Comparison of ENCODE assay signal across 28 cellular contexts in the genomic region with DNA sequence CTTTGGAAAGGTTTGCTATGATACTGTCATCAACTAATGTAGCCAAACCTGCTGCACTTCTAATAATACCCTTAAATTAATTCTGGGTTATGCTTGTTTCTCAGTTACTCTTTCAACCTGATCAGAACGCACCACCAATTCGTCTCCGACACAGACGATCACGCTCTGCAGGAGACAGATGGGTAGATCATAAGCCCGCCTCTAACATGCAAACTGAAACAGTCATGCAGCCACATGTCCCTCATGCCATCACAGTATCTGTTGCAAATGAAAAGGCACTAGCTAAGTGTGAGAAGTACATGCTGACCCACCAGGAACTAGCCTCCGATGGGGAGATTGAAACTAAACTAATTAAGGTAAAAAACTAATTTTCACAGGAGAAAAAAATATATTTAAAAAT. TPM values are rescaled to one million over a fixed set of nuclear protein-coding genes. Genes with fewer than 3 reads are reported as not detected.
"Had no signal": no experiment of that assay in that cellular context is flagged by ENCODE, and none has a peak within 500 bp of the region (broad histone marks: within the 10 kb centered on the region; RNA-seq: fewer than 3 reads in every experiment).

No MANE protein-coding gene starts in this region.

- FAIRE-seq: urothelium cell line had no signal

- H3K27ac Mint-ChIP-seq: activated CD8-positive, alpha-beta memory T cell treated with anti-CD3 and anti-CD28 coated beads, Interleukin-2, amount 10 ng/mL, durations not matched to agents 7 days and 5 days; activated CD8-positive, alpha-beta T cell treated with anti-CD3 and anti-CD28 coated beads, Interleukin-2, amount 10 ng/mL, durations not matched to agents 7 days and 5 days; activated naive CD4-positive, alpha-beta T cell treated with anti-CD3 and anti-CD28 coated beads for 36 hours; activated naive CD8-positive, alpha-beta T cell treated with anti-CD3 and anti-CD28 coated beads for 36 hours; progenitor cell of endocrine pancreas had no signal

- H3K4me1 Mint-ChIP-seq: brain had no signal

- H3K4me3 Mint-ChIP-seq: activated CD8-positive, alpha-beta memory T cell treated with anti-CD3 and anti-CD28 coated beads, Interleukin-2, amount 10 ng/mL, durations not matched to agents 7 days and 5 days; activated CD8-positive, alpha-beta T cell treated with anti-CD3 and anti-CD28 coated beads, Interleukin-2, amount 10 ng/mL, durations not matched to agents 7 days and 5 days; activated naive CD4-positive, alpha-beta T cell treated with anti-CD3 and anti-CD28 coated beads for 36 hours; activated naive CD8-positive, alpha-beta T cell treated with anti-CD3 and anti-CD28 coated beads for 36 hours; activated T-cell treated with anti-CD3 and anti-CD28 coated beads, Interleukin-2, amount 50 U/mL, for 72 hours; effector memory CD8-positive, alpha-beta T cell; naive thymus-derived CD4-positive, alpha-beta T cell had no signal

- H3K9me3 ChIP-seq: adrenal gland, heart left ventricle, ovary, right lobe of liver, testis, transverse colon had no signal

- H3K4me3 ChIP-seq: adrenal gland, heart left ventricle, ovary, right lobe of liver, testis, transverse colon had no signal

- H3K27me3 ChIP-seq: adrenal gland, heart left ventricle, ovary, right lobe of liver, testis, transverse colon had no signal

- DNase-seq: activated CD4-positive, alpha-beta T cell treated with anti-CD3 and anti-CD28 coated beads for 1 hour; activated CD8-positive, alpha-beta memory T cell treated with anti-CD3 and anti-CD28 coated beads, Interleukin-2, amount 10 ng/mL, durations not matched to agents 7 days and 5 days; activated CD8-positive, alpha-beta T cell treated with anti-CD3 and anti-CD28 coated beads, Interleukin-2, amount 10 ng/mL, durations not matched to agents 7 days and 5 days; activated effector memory CD4-positive, alpha-beta T cell treated with anti-CD3 and anti-CD28 coated beads, Interleukin-2, amount 50 U/mL, for 16 hours; activated naive CD4-positive, alpha-beta T cell treated with anti-CD3 and anti-CD28 coated beads for 36 hours; activated naive CD8-positive, alpha-beta T cell treated with anti-CD3 and anti-CD28 coated beads for 36 hours; activated T-cell treated with anti-CD3 and anti-CD28 coated beads for 4 hours; activated T-cell treated with anti-CD3 and anti-CD28 coated beads, Interleukin-2, amount 50 U/mL, for 72 hours; adrenal gland; aorta; cortex of kidney; effector memory CD8-positive, alpha-beta T cell; foreskin fibroblast; heart left ventricle; hypothalamus; midbrain; naive thymus-derived CD4-positive, alpha-beta T cell; ovary; right lobe of liver; stimulated activated CD4-positive, alpha-beta T cell treated with anti-CD3 and anti-CD28 coated beads, Interleukin-12 subunit alpha, Interleukin-12 subunit beta, amount 100 ng/mL, for 4 hours; stimulated activated CD4-positive, alpha-beta T cell treated with anti-CD3 and anti-CD28 coated beads, Interleukin-4, amount 100 ng/mL, for 1 hour; stimulated activated naive CD8-positive, alpha-beta T cell treated with anti-CD3 and anti-CD28 coated beads, Interleukin-15, Interleukin-2, amounts not matched to agents 100 U/mL and 50 U/mL, for 24 hours; testis; transverse colon had no signal

- ATAC-seq: activated CD8-positive, alpha-beta memory T cell treated with anti-CD3 and anti-CD28 coated beads, Interleukin-2, amount 10 ng/mL, durations not matched to agents 7 days and 5 days; activated CD8-positive, alpha-beta T cell treated with anti-CD3 and anti-CD28 coated beads, Interleukin-2, amount 10 ng/mL, durations not matched to agents 7 days and 5 days; activated T-cell treated with anti-CD3 and anti-CD28 coated beads, Interleukin-2, amount 50 U/mL, for 72 hours; effector memory CD8-positive, alpha-beta T cell; esophagus mucosa; heart left ventricle; naive thymus-derived CD4-positive, alpha-beta T cell; right lobe of liver; stimulated activated naive CD8-positive, alpha-beta T cell treated with anti-CD3 and anti-CD28 coated beads, Interleukin-15, Interleukin-2, amounts not matched to agents 100 U/mL and 50 U/mL, for 24 hours had no signal

- H3K36me3 ChIP-seq: adrenal gland, ovary, right lobe of liver, transverse colon had no signal

- H3K4me1 ChIP-seq: adrenal gland, right lobe of liver, testis, transverse colon had no signal

- H3K27ac ChIP-seq: adrenal gland, heart left ventricle, ovary, right lobe of liver, testis, transverse colon had no signal

- H3K27me3 Mint-ChIP-seq: activated CD8-positive, alpha-beta memory T cell treated with anti-CD3 and anti-CD28 coated beads, Interleukin-2, amount 10 ng/mL, durations not matched to agents 7 days and 5 days; activated naive CD8-positive, alpha-beta T cell treated with anti-CD3 and anti-CD28 coated beads for 36 hours; brain; effector memory CD8-positive, alpha-beta T cell; naive thymus-derived CD4-positive, alpha-beta T cell; progenitor cell of endocrine pancreas had no signal

- H3K9me3 Mint-ChIP-seq: activated naive CD4-positive, alpha-beta T cell treated with anti-CD3 and anti-CD28 coated beads for 36 hours; activated naive CD8-positive, alpha-beta T cell treated with anti-CD3 and anti-CD28 coated beads for 36 hours; activated T-cell treated with anti-CD3 and anti-CD28 coated beads, Interleukin-2, amount 50 U/mL, for 72 hours; brain; effector memory CD8-positive, alpha-beta T cell had no signal

RNA-seq across cellular contexts. Expression of a gene that starts 30.5 kb away (rescaled TPM):
- polyA plus RNA-seq: naive thymus-derived CD4-positive, alpha-beta T cell had no signal
